9 cellular contexts compared by ENCODE assay signal in the genomic region with DNA sequence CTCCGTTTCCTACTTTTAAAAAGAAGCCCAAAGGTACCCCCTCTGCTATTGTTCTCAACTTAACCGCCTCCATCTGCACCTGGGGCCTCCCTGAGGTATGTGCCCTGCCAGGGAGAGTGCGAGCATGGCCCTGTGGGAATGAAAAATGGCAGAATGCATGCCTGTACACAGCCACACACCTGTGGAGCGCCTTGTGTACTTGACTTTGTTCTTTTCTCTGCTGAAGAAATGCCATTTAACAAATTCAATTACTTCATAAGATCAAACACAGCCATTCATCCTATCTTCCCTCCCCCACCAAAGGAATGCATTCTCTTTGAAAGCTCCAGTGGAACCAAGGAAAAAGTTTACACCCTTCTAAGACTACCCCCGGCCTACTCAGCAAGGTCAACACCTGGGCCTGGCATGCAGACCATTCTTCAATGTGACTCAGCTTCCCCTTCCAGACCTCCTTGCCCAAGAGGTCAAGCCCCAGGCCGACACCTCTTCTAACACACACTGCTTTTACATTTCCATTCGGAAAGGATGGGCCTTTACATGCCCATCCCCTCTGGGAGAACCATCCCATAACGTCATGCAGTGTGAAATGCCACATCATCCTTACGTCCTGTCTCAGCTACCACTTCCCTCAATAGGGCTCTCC.
DNase-seq lines count a peak whose midpoint lies in the region; ATAC-seq and TF ChIP-seq lines count a peak whose summit lies in the region.
"Had no signal": no experiment of that assay in that cellular context is flagged by ENCODE, and none has a peak within 500 bp of the region (broad histone marks: within the 10 kb centered on the region; RNA-seq: fewer than 3 reads in every experiment).

No MANE protein-coding gene starts in this region.

- H3K27ac Mint-ChIP-seq in nephron progenitor cell = peak overlapping the region; percentile 7

- H3K27me3 Mint-ChIP-seq in nephron progenitor cell (ENCODE audit: low read depth, poor library complexity) = no peaks in the 10 kb centered on the region

- peaks cover 43% of the 10 kb centered on the region for H3K36me3 Mint-ChIP-seq in nephron progenitor cell (ENCODE audit: low read depth)

- no peak for TF ChIP-seq CTCF in nephron progenitor cell (IDR thresholded peaks at IDR 0.05)

- peaks cover 11% of the 10 kb centered on the region for H3K4me1 Mint-ChIP-seq in nephron progenitor cell
- H3K4me1 Mint-ChIP-seq: brain had no signal

- no peak overlapping the region for H3K4me3 Mint-ChIP-seq in nephron progenitor cell
- H3K4me3 Mint-ChIP-seq: brain had no signal

- no peaks in the 10 kb centered on the region for H3K9me3 Mint-ChIP-seq in nephron progenitor cell
- H3K9me3 Mint-ChIP-seq: brain had no signal

- DNase-seq in astrocyte of the hippocampus (ENCODE audit: low read depth, low spot score) (peak; percentile 35), nephron progenitor cell (no peak), DMS 273 (lab: John Stamatoyannopoulos, UW; ENCODE audit: unreplicated experiment) (no peak), retina (no peak), medulla oblongata (ENCODE audit: extremely low spot score) (no peak), NCI-H748 (lab: John Stamatoyannopoulos, UW; ENCODE audit: unreplicated experiment) (no peak)

- peak; percentile 33 for ATAC-seq in GM19467 (IDR thresholded peaks at IDR 0.05; ENCODE audit: unreplicated experiment)
- ATAC-seq in HG03432 (IDR thresholded peaks at IDR 0.05; ENCODE audit: unreplicated experiment) = peak; percentile 53
